1 cellular context compared by ENCODE assay signal in genomic region chr3:143035466-143036214, GRCh38.
TF ChIP-seq lines count a peak whose summit lies in the region.

No MANE protein-coding gene starts in this region.

TF ChIP-seq in K562, 482 proteins besides CTCF, POLR2A, EP300 and RAD21 (continued from another document):
- TF ChIP-seq ARID4B (CRISPR knock-in tag; IDR thresholded peaks at IDR 0.05): no peak
- TF ChIP-seq CUX1 (CRISPR knock-in tag; IDR thresholded peaks at IDR 0.05): no peak
- no peak for TF ChIP-seq EHMT2 (IDR thresholded peaks at IDR 0.05)
- no peak for TF ChIP-seq ELF2 (CRISPR knock-in tag; IDR thresholded peaks at IDR 0.05)
- TF ChIP-seq ZNF764 (CRISPR knock-in tag; IDR thresholded peaks at IDR 0.05; ENCODE audit: low read depth): no peak
- no peak for TF ChIP-seq PPARD (CRISPR knock-in tag; IDR thresholded peaks at IDR 0.05)
- no peak for TF ChIP-seq XRCC4 (IDR thresholded peaks at IDR 0.05; ENCODE audit: extremely low read depth, insufficient read depth, insufficient read length)
- TF ChIP-seq CSDE1 (IDR thresholded peaks at IDR 0.05): no peak
- TF ChIP-seq VEZF1 (CRISPR knock-in tag; IDR thresholded peaks at IDR 0.05): no peak
- TF ChIP-seq MTA3 (IDR thresholded peaks at IDR 0.05; ENCODE audit: borderline replicate concordance): no peak
- TF ChIP-seq CEBPG (CRISPR knock-in tag; IDR thresholded peaks at IDR 0.05): no peak
- TF ChIP-seq CEBPG (tag; conservative IDR thresholded peaks at IDR 0.05 in 1 of 2, IDR thresholded peaks at IDR 0.05 in 1 of 2): peak; percentile 40 to 69; a peak in 3 of 4 replicates
- TF ChIP-seq RFX1 (IDR thresholded peaks at IDR 0.05): peak; percentile 42
- 0 out of 2 replicates have a peak, but pooled peaks have one; percentile 29 for TF ChIP-seq FOXJ2 (tag; IDR thresholded peaks at IDR 0.05)
- TF ChIP-seq GABPA (tag; conservative IDR thresholded peaks at IDR 0.05; ENCODE audit: low read depth): no peak
- TF ChIP-seq CBFA2T2 (conservative IDR thresholded peaks at IDR 0.05): no peak
- TF ChIP-seq CEBPB (tag; IDR thresholded peaks at IDR 0.05): peak; percentile 60; the same call in 1 of the 2 replicates
- no peak for TF ChIP-seq ARID3B (CRISPR knock-in tag; IDR thresholded peaks at IDR 0.05; ENCODE audit: borderline replicate concordance)
- no peak for TF ChIP-seq TAF9B (IDR thresholded peaks at IDR 0.05; ENCODE audit: partially characterized antibody)
- TF ChIP-seq ETV1 (tag; conservative IDR thresholded peaks at IDR 0.05; ENCODE audit: low read depth): no peak
